ENCODE assay signal across 28 cellular contexts in the genomic region with DNA sequence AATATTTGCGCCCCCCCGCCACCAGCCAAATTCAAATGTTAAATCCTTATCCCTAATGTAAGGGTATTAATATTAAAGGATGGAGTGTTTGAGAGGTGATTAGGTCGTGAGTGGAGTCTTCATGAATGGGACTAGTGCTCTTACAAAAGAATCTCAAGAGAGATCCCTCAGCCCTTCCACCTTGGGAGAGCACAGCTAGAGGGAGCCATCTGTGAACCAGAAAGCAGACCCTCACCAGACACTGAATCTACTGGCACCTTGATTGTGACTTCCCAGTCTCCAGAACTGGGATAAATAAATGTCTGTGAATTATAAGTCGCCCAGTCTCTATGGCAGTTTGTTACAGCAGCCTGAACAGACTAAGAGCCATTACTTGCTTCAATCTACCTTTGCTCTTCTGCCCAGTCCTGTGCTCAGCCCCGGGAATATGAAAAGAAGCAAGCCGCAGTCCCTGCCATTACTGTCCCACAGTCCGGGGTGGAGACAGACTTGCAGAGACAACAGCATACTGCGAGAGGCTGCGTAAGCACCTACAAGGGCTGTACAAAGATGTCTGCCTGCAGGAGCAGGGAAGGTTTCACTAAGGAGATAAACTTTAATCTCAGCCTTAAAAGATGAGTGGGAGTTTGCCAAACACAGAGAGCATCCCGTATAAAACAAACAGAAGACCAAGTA.
DNase-seq lines count a peak whose midpoint lies in the region; ATAC-seq, FAIRE-seq and TF ChIP-seq lines count a peak whose summit lies in the region.
"Had no signal": no experiment of that assay in that cellular context is flagged by ENCODE, and none has a peak within 500 bp of the region (broad histone marks: within the 10 kb centered on the region; RNA-seq: fewer than 3 reads in every experiment).

No MANE protein-coding gene starts in this region.

- no peak overlapping the region for H2AK5ac ChIP-seq in mesenchymal stem cell (ENCODE audit: low read length, severe bottlenecking)

- no peaks in the 10 kb centered on the region for H3F3A ChIP-seq in Loucy (ENCODE audit: low read depth)

- TF ChIP-seq CTCF in BE2C (IDR thresholded peaks at IDR 0.05; ENCODE audit: low read depth, low read length) (peak; percentile 35), Loucy (conservative IDR thresholded peaks at IDR 0.05; ENCODE audit: low read length) (peak; percentile 28; the same call in 1 of the 2 replicates), pancreas (IDR thresholded peaks at IDR 0.05) (no peak)

- H2BK120ac ChIP-seq in mesenchymal stem cell (ENCODE audit: low read depth, low read length) = no peak overlapping the region

- no peak overlapping the region for H3K9ac ChIP-seq in Loucy (ENCODE audit: low read depth, low read length, poor library complexity, severe bottlenecking)
- no peak overlapping the region for H3K9ac ChIP-seq in mesenchymal stem cell (ENCODE audit: low read length)

- H4K91ac ChIP-seq in mesenchymal stem cell (ENCODE audit: low read length) = peak overlapping the region; percentile 81

- no peaks in the 10 kb centered on the region for H3K9me2 ChIP-seq in Loucy (replicated peaks; ENCODE audit: low read depth, low read length)

- WGBS in mesenchymal stem cell = 85% methylated on average over 7 of the region's 10 CpGs
- WGBS in pancreas, 2 donors = 65 to 76% methylated on average over 10 of the region's 10 CpGs

- no peak for DNase-seq in BE2C
- DNase-seq in amniotic epithelial cell (ENCODE audit: low read depth) = peak; percentile 6
- no peak for DNase-seq in mesenchymal stem cell
- no peak for DNase-seq in natural killer cell treated with Interleukin-12 subunit alpha and Interleukin-12 subunit beta and Interleukin-15 and Interleukin-18, amount 100 ng/mL, for 72 hours (ENCODE audit: low spot score)
- DNase-seq in AG08396 (ENCODE audit: low spot score) = no peak
- no peak for DNase-seq in pancreas
- DNase-seq: 8988T; Caco-2; CD4-positive, alpha-beta T cell; DMS153; GF-D8; Karpas-422; MG63; NCI-H1092 treated with DMSO at 0.1 percent for 48 hours; NCI-H146; NCI-H2029 treated with DMSO at 0.1 percent for 48 hours; NCI-H2171 treated with DMSO at 0.1 percent for 48 hours; NCI-H446; NCI-H526 treated with DMSO at 0.1 percent for 48 hours; NK-92 treated with Interleukin-12 subunit alpha and Interleukin-12 subunit beta, amount 100 ng/mL, for 24 hours; Peyer's patch had no signal

- no peak overlapping the region for H3K23ac ChIP-seq in mesenchymal stem cell (ENCODE audit: low read length in 2 of 2)

- FAIRE-seq in pancreas (lab: Jason Lieb, UNC) = no peak
- FAIRE-seq: GM18507, HTR-8/SVneo had no signal

- no peak overlapping the region for H3K27ac Mint-ChIP-seq in natural killer cell treated with Interleukin-12 subunit alpha and Interleukin-12 subunit beta and Interleukin-15 and Interleukin-18, amount 100 ng/mL, for 72 hours
- H3K27ac Mint-ChIP-seq: CD4-positive, alpha-beta T cell; IgD-negative memory B cell had no signal

- H3K27me3 Mint-ChIP-seq in natural killer cell treated with Interleukin-12 subunit alpha and Interleukin-12 subunit beta and Interleukin-15 and Interleukin-18, amount 100 ng/mL, for 72 hours = peaks cover 6 to 7% of the 10 kb centered on the region in 2 donors
- H3K27me3 Mint-ChIP-seq: CD4-positive, alpha-beta T cell; IgD-negative memory B cell had no signal

- no peaks in the 10 kb centered on the region for H3K27me3 ChIP-seq in BE2C
- H3K27me3 ChIP-seq in Loucy (ENCODE audit: insufficient read depth, low read length, poor library complexity, severe bottlenecking) = no peaks in the 10 kb centered on the region
- H3K27me3 ChIP-seq in mesenchymal stem cell (ENCODE audit: control insufficient read depth in 1 of 2, insufficient read depth in 1 of 2, low read length in 2 of 2) = no peaks in the 10 kb centered on the region
- H3K27me3 ChIP-seq in pancreas = no peaks in the 10 kb centered on the region
- H3K27me3 ChIP-seq: Peyer's patch, SJSA1 had no signal

- H2BK12ac ChIP-seq in mesenchymal stem cell (ENCODE audit: low read length in 2 of 2) = no peak overlapping the region

- H3K4me2 ChIP-seq in Loucy (ENCODE audit: low read depth, low read length, poor library complexity, severe bottlenecking) (no peak overlapping the region), mesenchymal stem cell (ENCODE audit: low read length, poor library complexity, severe bottlenecking) (no peak overlapping the region)

- H2BK15ac ChIP-seq in mesenchymal stem cell (ENCODE audit: low read depth, poor library complexity, severe bottlenecking) = no peak overlapping the region

- H3K79me2 ChIP-seq in Loucy (ENCODE audit: insufficient read depth, low read length) = no peaks in the 10 kb centered on the region

- no peaks in the 10 kb centered on the region for H3K4me1 Mint-ChIP-seq in natural killer cell treated with Interleukin-12 subunit alpha and Interleukin-12 subunit beta and Interleukin-15 and Interleukin-18, amount 100 ng/mL, for 72 hours (ENCODE audit: low read depth in 2 of 2)
- H3K4me1 Mint-ChIP-seq: IgD-negative memory B cell had no signal

- H3K36me3 ChIP-seq in BE2C (no peaks in the 10 kb centered on the region), Loucy (ENCODE audit: insufficient read depth, low read length) (no peaks in the 10 kb centered on the region), mesenchymal stem cell (ENCODE audit: control insufficient read depth in 1 of 2, insufficient read depth in 2 of 2, low read depth in 1 of 2, low read length in 2 of 2) (no peaks in the 10 kb centered on the region), pancreas (no peaks in the 10 kb centered on the region)
- H3K36me3 ChIP-seq: HAP-1, MG63, Peyer's patch, SJSA1 had no signal

- no peak overlapping the region for H3K14ac ChIP-seq in mesenchymal stem cell (ENCODE audit: low read length in 2 of 2)

- H3K9me3 ChIP-seq in BE2C (no peaks in the 10 kb centered on the region), Loucy (ENCODE audit: insufficient read depth, low read depth, low read length) (no peaks in the 10 kb centered on the region), mesenchymal stem cell (ENCODE audit: control insufficient read depth, low read length) (no peaks in the 10 kb centered on the region), pancreas (no peaks in the 10 kb centered on the region)
- H3K9me3 ChIP-seq: Caco-2, HAP-1, MG63, Peyer's patch, SJSA1 had no signal

- H2AFZ ChIP-seq in Loucy (ENCODE audit: low read length) = 0 out of 2 replicates have a peak overlapping the region, but pooled peaks have one; percentile 8
- H2AFZ ChIP-seq in mesenchymal stem cell (ENCODE audit: low read depth, low read length) = no peak overlapping the region

- no peak overlapping the region for H3K4me3 Mint-ChIP-seq in natural killer cell treated with Interleukin-12 subunit alpha and Interleukin-12 subunit beta and Interleukin-15 and Interleukin-18, amount 100 ng/mL, for 72 hours
- H3K4me3 Mint-ChIP-seq: CD4-positive, alpha-beta T cell; IgD-negative memory B cell had no signal

- no peak overlapping the region for H4K8ac ChIP-seq in mesenchymal stem cell (ENCODE audit: low read length)

- no peak overlapping the region for H2BK5ac ChIP-seq in mesenchymal stem cell (ENCODE audit: low read depth, low read length, poor library complexity, severe bottlenecking)

- H3K36me3 Mint-ChIP-seq in natural killer cell treated with Interleukin-12 subunit alpha and Interleukin-12 subunit beta and Interleukin-15 and Interleukin-18, amount 100 ng/mL, for 72 hours = no peaks in the 10 kb centered on the region
- H3K36me3 Mint-ChIP-seq: IgD-negative memory B cell had no signal

- no peak overlapping the region for H3K4ac ChIP-seq in mesenchymal stem cell (ENCODE audit: low read depth in 1 of 2, low read length in 2 of 2)

- H4K20me1 ChIP-seq in Loucy (ENCODE audit: insufficient read depth, low read length, poor library complexity, severe bottlenecking) = no peaks in the 10 kb centered on the region

- H3K27ac ChIP-seq in mesenchymal stem cell (ENCODE audit: low read length, poor library complexity, severe bottlenecking) = no peak overlapping the region
- no peak overlapping the region for H3K27ac ChIP-seq in pancreas
- H3K27ac ChIP-seq: Peyer's patch, SJSA1 had no signal

- H3K4me3 ChIP-seq in BE2C (ENCODE audit: low read depth, low read length) (no peak overlapping the region), Loucy (ENCODE audit: low read length, poor library complexity, severe bottlenecking) (no peak overlapping the region), mesenchymal stem cell (ENCODE audit: insufficient read depth in 1 of 2, low read depth in 1 of 2, low read length in 2 of 2) (no peak overlapping the region), pancreas (no peak overlapping the region)
- H3K4me3 ChIP-seq: HAP-1, MG63, Peyer's patch, SJSA1 had no signal

- no peaks in the 10 kb centered on the region for H3K9me3 Mint-ChIP-seq in natural killer cell treated with Interleukin-12 subunit alpha and Interleukin-12 subunit beta and Interleukin-15 and Interleukin-18, amount 100 ng/mL, for 72 hours
- H3K9me3 Mint-ChIP-seq: CD4-positive, alpha-beta T cell had no signal

- intact Hi-C loops in pancreas (cut with DNase I) = no loop called here

- H3K79me1 ChIP-seq in mesenchymal stem cell (replicated peaks; ENCODE audit: low read length, poor library complexity, severe bottlenecking) = no peaks in the 10 kb centered on the region

- peaks cover 9% of the 10 kb centered on the region; the same call in 1 of the 2 replicates for H3K4me1 ChIP-seq in BE2C
- peaks cover 21% of the 10 kb centered on the region for H3K4me1 ChIP-seq in Loucy (ENCODE audit: insufficient read depth, low read length, poor library complexity, severe bottlenecking)
- peaks cover 4% of the 10 kb centered on the region for H3K4me1 ChIP-seq in mesenchymal stem cell (ENCODE audit: control insufficient read depth, insufficient read depth, low read depth, low read length)
- no peaks in the 10 kb centered on the region for H3K4me1 ChIP-seq in pancreas
- H3K4me1 ChIP-seq: Caco-2, HAP-1, Peyer's patch had no signal

- ATAC-seq in natural killer cell treated with Interleukin-12 subunit alpha and Interleukin-12 subunit beta and Interleukin-15 and Interleukin-18, amount 100 ng/mL, for 72 hours = no peak
- ATAC-seq in pancreas (no peak), GM21360 (IDR thresholded peaks at IDR 0.05; ENCODE audit: unreplicated experiment) (no peak)

- H3K18ac ChIP-seq in mesenchymal stem cell (ENCODE audit: low read depth in 1 of 2, low read length in 2 of 2) = no peak overlapping the region

Comparison
In these comparisons a context has a peak if more than half of its experiments do, and no peak if none do; other contexts are left out.
1. CTCF ChIP-seq: peak in BE2C (single experiment) and Loucy (single experiment); none in pancreas (0 of 4).